In the genomic region with DNA sequence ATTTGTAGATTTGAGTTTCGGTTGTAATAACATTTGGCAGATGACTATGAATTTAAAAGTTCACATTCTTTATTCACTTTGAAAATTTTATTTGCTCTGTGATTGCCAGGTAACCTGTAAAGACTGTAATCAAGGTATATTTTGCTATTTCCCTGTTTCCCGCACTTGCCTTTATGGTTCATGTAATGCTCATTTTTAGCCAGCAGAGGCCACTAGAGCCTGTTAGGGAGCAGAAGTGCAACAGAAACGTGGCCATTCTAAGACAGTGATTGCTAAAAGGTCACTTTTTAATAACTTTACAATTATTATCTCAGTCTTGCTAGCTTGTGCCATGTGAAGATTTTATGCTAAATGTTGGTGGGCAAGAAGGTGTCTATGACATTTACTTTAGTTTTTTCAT, we compare ENCODE assay signal across 8 cellular contexts. TPM values are rescaled to one million over a fixed set of nuclear protein-coding genes. Genes with fewer than 3 reads are reported as not detected.
DNase-seq lines count a peak whose midpoint lies in the region; ATAC-seq, FAIRE-seq and TF ChIP-seq lines count a peak whose summit lies in the region.

No MANE protein-coding gene starts in this region.

- no peaks in the 10 kb centered on the region for H3K9me3 ChIP-seq in HEK293 (ENCODE audit: control insufficient read depth, insufficient read depth, low read depth, low read length)
- H3K9me3 ChIP-seq in astrocyte (ENCODE audit: insufficient read depth, low read depth, low read length): no peaks in the 10 kb centered on the region
- no peaks in the 10 kb centered on the region for H3K9me3 ChIP-seq in upper lobe of right lung

- intact Hi-C loops in upper lobe of right lung (cut with DNase I): no loop called here

- H3K4me1 ChIP-seq in HEK293 (ENCODE audit: control insufficient read depth, insufficient read depth, low read length) (no peaks in the 10 kb centered on the region), astrocyte (ENCODE audit: insufficient read depth, low read length) (peaks cover 6% of the 10 kb centered on the region), upper lobe of right lung (no peaks in the 10 kb centered on the region)

- H3K27ac ChIP-seq in HEK293 (ENCODE audit: extremely low read depth, low read depth, low read length): no peak overlapping the region
- H3K27ac ChIP-seq in astrocyte (ENCODE audit: low read depth, low read length): no peak overlapping the region
- H3K27ac ChIP-seq in upper lobe of right lung: no peak overlapping the region

- DNase-seq in Ammon's horn (ENCODE audit: low spot score) (peak; percentile 28), NCI-H1417 treated with DMSO at 0.1 percent for 48 hours (lab: John Stamatoyannopoulos, UW) (peak; percentile 2), astrocyte (ENCODE audit: low read depth) (no peak), kidney tubule cell (ENCODE audit: low spot score) (peak; percentile 57), upper lobe of right lung (no peak)

- H3K79me2 ChIP-seq in astrocyte (ENCODE audit: insufficient read depth, low read length): peaks cover 32% of the 10 kb centered on the region

- H3K27ac Mint-ChIP-seq in astrocyte (ENCODE audit: unreplicated experiment): no peak overlapping the region
- no peak overlapping the region for H3K27ac Mint-ChIP-seq in stimulated activated memory B cell treated with anti-CD40 and anti-IgM and Interleukin-4, amounts not matched to agents 10 μg/mL and 1 μg/mL and 100 μg/mL, for 72 hours

- no peak overlapping the region for H2AFZ ChIP-seq in astrocyte (ENCODE audit: low read depth, low read length)

- CTCF ChIA-PET in HEK293 (lab: Yijun Ruan, JAX): interaction anchor here (0.6 to 3.5 kb wide), 13 partner anchors 21 to 876 kb away, joined by 3 to 27 read pairs (median 3); no protein-coding TSS in a partner anchor

- no peak overlapping the region for H3K4me2 ChIP-seq in astrocyte (ENCODE audit: low read length)

- no peaks in the 10 kb centered on the region for H3K9me3 Mint-ChIP-seq in astrocyte (ENCODE audit: unreplicated experiment)
- no peaks in the 10 kb centered on the region for H3K9me3 Mint-ChIP-seq in stimulated activated memory B cell treated with anti-CD40 and anti-IgM and Interleukin-4, amounts not matched to agents 10 μg/mL and 1 μg/mL and 100 μg/mL, for 72 hours

- TF ChIP-seq CTCF in HEK293 (tag by site-specific recombination; IDR thresholded peaks at IDR 0.05) (peak; percentile 56), astrocyte (IDR thresholded peaks at IDR 0.05; ENCODE audit: insufficient read depth, low read depth, low read length) (peak; percentile 69), upper lobe of right lung (IDR thresholded peaks at IDR 0.05) (peak; percentile 69)

- H3K36me3 ChIP-seq in HEK293 (ENCODE audit: control insufficient read depth in 2 of 2, insufficient read depth in 1 of 2, low read length in 2 of 2) (peaks cover 36 to 46% of the 10 kb centered on the region in 2 experiments), astrocyte (ENCODE audit: insufficient read depth, low read length) (no peaks in the 10 kb centered on the region), upper lobe of right lung (peaks cover 35% of the 10 kb centered on the region)

- POLR2A ChIA-PET in HEK293 (lab: Yijun Ruan, JAX): no interaction called here

- peak; percentile 71 for ATAC-seq in upper lobe of right lung
- ATAC-seq in stimulated activated memory B cell treated with anti-CD40 and anti-IgM and Interleukin-4, amounts not matched to agents 10 μg/mL and 1 μg/mL and 100 μg/mL, for 72 hours: no peak

- H3K4me3 Mint-ChIP-seq in astrocyte (ENCODE audit: unreplicated experiment): no peak overlapping the region
- no peak overlapping the region for H3K4me3 Mint-ChIP-seq in stimulated activated memory B cell treated with anti-CD40 and anti-IgM and Interleukin-4, amounts not matched to agents 10 μg/mL and 1 μg/mL and 100 μg/mL, for 72 hours

- H3K4me1 Mint-ChIP-seq in astrocyte (ENCODE audit: low read depth, unreplicated experiment): peaks cover 1% of the 10 kb centered on the region
- peaks cover 22% of the 10 kb centered on the region for H3K4me1 Mint-ChIP-seq in stimulated activated memory B cell treated with anti-CD40 and anti-IgM and Interleukin-4, amounts not matched to agents 10 μg/mL and 1 μg/mL and 100 μg/mL, for 72 hours

- H4K20me1 ChIP-seq in astrocyte (ENCODE audit: insufficient read depth, low read length): peaks cover 22% of the 10 kb centered on the region

- FAIRE-seq in G401.6 (lab: Jason Lieb, UNC) (peak; percentile 51), astrocyte (lab: Jason Lieb, UNC) (peak; percentile 93)

- H3K27me3 Mint-ChIP-seq in astrocyte (ENCODE audit: low read depth, unreplicated experiment): no peaks in the 10 kb centered on the region
- H3K27me3 Mint-ChIP-seq in stimulated activated memory B cell treated with anti-CD40 and anti-IgM and Interleukin-4, amounts not matched to agents 10 μg/mL and 1 μg/mL and 100 μg/mL, for 72 hours: no peaks in the 10 kb centered on the region

- H3K36me3 Mint-ChIP-seq in astrocyte (ENCODE audit: low read depth, unreplicated experiment): no peaks in the 10 kb centered on the region
- H3K36me3 Mint-ChIP-seq in stimulated activated memory B cell treated with anti-CD40 and anti-IgM and Interleukin-4, amounts not matched to agents 10 μg/mL and 1 μg/mL and 100 μg/mL, for 72 hours: peaks cover 11% of the 10 kb centered on the region

- no peak overlapping the region for H3K9ac ChIP-seq in astrocyte (ENCODE audit: low read length)

- H3K4me3 ChIP-seq in HEK293 (ENCODE audit: low read depth, low read length) (no peak overlapping the region), astrocyte (ENCODE audit: insufficient read depth, low read depth, low read length) (no peak overlapping the region), upper lobe of right lung (no peak overlapping the region)

- H3K27me3 ChIP-seq in astrocyte (ENCODE audit: insufficient read depth, low read length) (no peaks in the 10 kb centered on the region), upper lobe of right lung (no peaks in the 10 kb centered on the region)

TF ChIP-seq in HEK293, 187 proteins besides CTCF, POLR2A, EP300 and RAD21:
- no peak for TF ChIP-seq MYNN (tag by site-specific recombination; IDR thresholded peaks at IDR 0.05; ENCODE audit: borderline replicate concordance)
- peak; percentile 74 for TF ChIP-seq ZNF654 (tag by site-specific recombination; IDR thresholded peaks at IDR 0.05; ENCODE audit: low read depth)
- TF ChIP-seq, protein P1, sequence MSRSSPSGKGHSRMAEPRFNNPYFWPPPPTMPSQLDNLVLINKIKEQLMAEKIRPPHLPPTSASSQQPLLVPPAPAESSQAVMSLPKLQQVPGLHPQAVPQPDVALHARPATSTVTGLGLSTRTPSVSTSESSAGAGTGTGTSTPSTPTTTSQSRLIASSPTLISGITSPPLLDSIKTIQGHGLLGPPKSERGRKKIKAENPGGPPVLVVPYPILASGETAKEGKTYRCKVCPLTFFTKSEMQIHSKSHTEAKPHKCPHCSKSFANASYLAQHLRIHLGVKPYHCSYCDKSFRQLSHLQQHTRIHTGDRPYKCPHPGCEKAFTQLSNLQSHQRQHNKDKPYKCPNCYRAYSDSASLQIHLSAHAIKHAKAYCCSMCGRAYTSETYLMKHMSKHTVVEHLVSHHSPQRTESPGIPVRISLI (tag by site-specific recombination; IDR thresholded peaks at IDR 0.05): no peak
- 0 out of 2 replicates have a peak, but pooled peaks have one; percentile 69 for TF ChIP-seq ZNF660 (tag by site-specific recombination; IDR thresholded peaks at IDR 0.05)

RNA-seq across cellular contexts. Expression of a gene that starts 12.4 kb away (rescaled TPM):
- total RNA-seq in astrocyte (33.0 and 38.2 TPM in 2 replicates), upper lobe of right lung (44.5 TPM)

Comparison
In these comparisons a context has a peak if more than half of its experiments do, and no peak if none do; other contexts are left out.
1. DNase-seq: peak in Ammon's horn (single experiment), NCI-H1417 treated with DMSO at 0.1 percent for 48 hours (single experiment) and kidney tubule cell (single experiment); none in astrocyte (single experiment) and upper lobe of right lung (single experiment).
2. Peak in every context shown above with its lines, with median percentiles within 50 percentile points of each other: CTCF ChIP-seq.